Comparison of ENCODE assay signal across 2 cellular contexts in genomic region chr7:75638607-75639070, GRCh38.
A peak's percentile ranks its signal among the peaks of the same experiment; 100 is the strongest.
TF ChIP-seq lines count a peak whose summit lies in the region.

No MANE protein-coding gene starts in this region.

TF ChIP-seq in GM23338, 12 proteins besides CTCF, POLR2A, EP300 and RAD21 (continued from another document):
- no peak for TF ChIP-seq EZH2 (IDR thresholded peaks at IDR 0.05; ENCODE audit: low read depth, unreplicated experiment)
- TF ChIP-seq NANOG (IDR thresholded peaks at IDR 0.05; ENCODE audit: borderline replicate concordance), result no peak

TF ChIP-seq in WTC11, 78 proteins besides CTCF, POLR2A, EP300 and RAD21 (continued from another document):
- TF ChIP-seq, protein P1, sequence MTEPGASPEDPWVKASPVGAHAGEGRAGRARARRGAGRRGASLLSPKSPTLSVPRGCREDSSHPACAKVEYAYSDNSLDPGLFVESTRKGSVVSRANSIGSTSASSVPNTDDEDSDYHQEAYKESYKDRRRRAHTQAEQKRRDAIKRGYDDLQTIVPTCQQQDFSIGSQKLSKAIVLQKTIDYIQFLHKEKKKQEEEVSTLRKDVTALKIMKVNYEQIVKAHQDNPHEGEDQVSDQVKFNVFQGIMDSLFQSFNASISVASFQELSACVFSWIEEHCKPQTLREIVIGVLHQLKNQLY (CRISPR knock-in tag; IDR thresholded peaks at IDR 0.05), result no peak
- TF ChIP-seq ZBTB43 (CRISPR knock-in tag; IDR thresholded peaks at IDR 0.05) (0 out of 2 replicates have a peak, but pooled peaks have one; percentile 5), ZNF317 (CRISPR knock-in tag; IDR thresholded peaks at IDR 0.05; ENCODE audit: borderline replicate concordance, low read depth) (no peak), AR (CRISPR knock-in tag; IDR thresholded peaks at IDR 0.05) (no peak), CBFB (CRISPR knock-in tag; IDR thresholded peaks at IDR 0.05; ENCODE audit: low read depth) (no peak), ESRRA (CRISPR knock-in tag; IDR thresholded peaks at IDR 0.05; ENCODE audit: borderline replicate concordance) (no peak), ZNF425 (CRISPR knock-in tag; conservative IDR thresholded peaks at IDR 0.05) (no peak), MYBL2 (CRISPR knock-in tag; IDR thresholded peaks at IDR 0.05) (no peak), FOXJ3 (CRISPR knock-in tag; IDR thresholded peaks at IDR 0.05; ENCODE audit: borderline replicate concordance) (no peak), ZSCAN18 (CRISPR knock-in tag; IDR thresholded peaks at IDR 0.05) (no peak), RELA (CRISPR knock-in tag; IDR thresholded peaks at IDR 0.05; ENCODE audit: borderline replicate concordance) (no peak), TP53 (CRISPR knock-in tag; IDR thresholded peaks at IDR 0.05) (no peak), JUN (CRISPR knock-in tag; IDR thresholded peaks at IDR 0.05) (0 out of 2 replicates have a peak, but pooled peaks have one; percentile 54), ELF4 (CRISPR knock-in tag; IDR thresholded peaks at IDR 0.05; ENCODE audit: low read depth) (no peak), ZNF219 (CRISPR knock-in tag; IDR thresholded peaks at IDR 0.05; ENCODE audit: borderline replicate concordance) (no peak), SOX15 (CRISPR knock-in tag; IDR thresholded peaks at IDR 0.05) (no peak), KAT7 (CRISPR knock-in tag; IDR thresholded peaks at IDR 0.05; ENCODE audit: borderline replicate concordance) (0 out of 2 replicates have a peak, but pooled peaks have one; percentile 12)
- TF ChIP-seq, protein P2, sequence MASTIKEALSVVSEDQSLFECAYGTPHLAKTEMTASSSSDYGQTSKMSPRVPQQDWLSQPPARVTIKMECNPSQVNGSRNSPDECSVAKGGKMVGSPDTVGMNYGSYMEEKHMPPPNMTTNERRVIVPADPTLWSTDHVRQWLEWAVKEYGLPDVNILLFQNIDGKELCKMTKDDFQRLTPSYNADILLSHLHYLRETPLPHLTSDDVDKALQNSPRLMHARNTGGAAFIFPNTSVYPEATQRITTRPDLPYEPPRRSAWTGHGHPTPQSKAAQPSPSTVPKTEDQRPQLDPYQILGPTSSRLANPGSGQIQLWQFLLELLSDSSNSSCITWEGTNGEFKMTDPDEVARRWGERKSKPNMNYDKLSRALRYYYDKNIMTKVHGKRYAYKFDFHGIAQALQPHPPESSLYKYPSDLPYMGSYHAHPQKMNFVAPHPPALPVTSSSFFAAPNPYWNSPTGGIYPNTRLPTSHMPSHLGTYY (CRISPR knock-in tag; IDR thresholded peaks at IDR 0.05), result no peak
- TF ChIP-seq, protein P3, sequence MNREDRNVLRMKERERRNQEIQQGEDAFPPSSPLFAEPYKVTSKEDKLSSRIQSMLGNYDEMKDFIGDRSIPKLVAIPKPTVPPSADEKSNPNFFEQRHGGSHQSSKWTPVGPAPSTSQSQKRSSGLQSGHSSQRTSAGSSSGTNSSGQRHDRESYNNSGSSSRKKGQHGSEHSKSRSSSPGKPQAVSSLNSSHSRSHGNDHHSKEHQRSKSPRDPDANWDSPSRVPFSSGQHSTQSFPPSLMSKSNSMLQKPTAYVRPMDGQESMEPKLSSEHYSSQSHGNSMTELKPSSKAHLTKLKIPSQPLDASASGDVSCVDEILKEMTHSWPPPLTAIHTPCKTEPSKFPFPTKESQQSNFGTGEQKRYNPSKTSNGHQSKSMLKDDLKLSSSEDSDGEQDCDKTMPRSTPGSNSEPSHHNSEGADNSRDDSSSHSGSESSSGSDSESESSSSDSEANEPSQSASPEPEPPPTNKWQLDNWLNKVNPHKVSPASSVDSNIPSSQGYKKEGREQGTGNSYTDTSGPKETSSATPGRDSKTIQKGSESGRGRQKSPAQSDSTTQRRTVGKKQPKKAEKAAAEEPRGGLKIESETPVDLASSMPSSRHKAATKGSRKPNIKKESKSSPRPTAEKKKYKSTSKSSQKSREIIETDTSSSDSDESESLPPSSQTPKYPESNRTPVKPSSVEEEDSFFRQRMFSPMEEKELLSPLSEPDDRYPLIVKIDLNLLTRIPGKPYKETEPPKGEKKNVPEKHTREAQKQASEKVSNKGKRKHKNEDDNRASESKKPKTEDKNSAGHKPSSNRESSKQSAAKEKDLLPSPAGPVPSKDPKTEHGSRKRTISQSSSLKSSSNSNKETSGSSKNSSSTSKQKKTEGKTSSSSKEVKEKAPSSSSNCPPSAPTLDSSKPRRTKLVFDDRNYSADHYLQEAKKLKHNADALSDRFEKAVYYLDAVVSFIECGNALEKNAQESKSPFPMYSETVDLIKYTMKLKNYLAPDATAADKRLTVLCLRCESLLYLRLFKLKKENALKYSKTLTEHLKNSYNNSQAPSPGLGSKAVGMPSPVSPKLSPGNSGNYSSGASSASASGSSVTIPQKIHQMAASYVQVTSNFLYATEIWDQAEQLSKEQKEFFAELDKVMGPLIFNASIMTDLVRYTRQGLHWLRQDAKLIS (CRISPR knock-in tag; IDR thresholded peaks at IDR 0.05; ENCODE audit: borderline replicate concordance), result no peak
- TF ChIP-seq, protein P4, sequence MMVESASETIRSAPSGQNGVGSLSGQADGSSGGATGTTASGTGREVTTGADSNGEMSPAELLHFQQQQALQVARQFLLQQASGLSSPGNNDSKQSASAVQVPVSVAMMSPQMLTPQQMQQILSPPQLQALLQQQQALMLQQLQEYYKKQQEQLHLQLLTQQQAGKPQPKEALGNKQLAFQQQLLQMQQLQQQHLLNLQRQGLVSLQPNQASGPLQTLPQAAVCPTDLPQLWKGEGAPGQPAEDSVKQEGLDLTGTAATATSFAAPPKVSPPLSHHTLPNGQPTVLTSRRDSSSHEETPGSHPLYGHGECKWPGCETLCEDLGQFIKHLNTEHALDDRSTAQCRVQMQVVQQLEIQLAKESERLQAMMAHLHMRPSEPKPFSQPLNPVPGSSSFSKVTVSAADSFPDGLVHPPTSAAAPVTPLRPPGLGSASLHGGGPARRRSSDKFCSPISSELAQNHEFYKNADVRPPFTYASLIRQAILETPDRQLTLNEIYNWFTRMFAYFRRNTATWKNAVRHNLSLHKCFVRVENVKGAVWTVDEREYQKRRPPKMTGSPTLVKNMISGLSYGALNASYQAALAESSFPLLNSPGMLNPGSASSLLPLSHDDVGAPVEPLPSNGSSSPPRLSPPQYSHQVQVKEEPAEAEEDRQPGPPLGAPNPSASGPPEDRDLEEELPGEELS (CRISPR knock-in tag; IDR thresholded peaks at IDR 0.05), result no peak
- TF ChIP-seq, protein P5, sequence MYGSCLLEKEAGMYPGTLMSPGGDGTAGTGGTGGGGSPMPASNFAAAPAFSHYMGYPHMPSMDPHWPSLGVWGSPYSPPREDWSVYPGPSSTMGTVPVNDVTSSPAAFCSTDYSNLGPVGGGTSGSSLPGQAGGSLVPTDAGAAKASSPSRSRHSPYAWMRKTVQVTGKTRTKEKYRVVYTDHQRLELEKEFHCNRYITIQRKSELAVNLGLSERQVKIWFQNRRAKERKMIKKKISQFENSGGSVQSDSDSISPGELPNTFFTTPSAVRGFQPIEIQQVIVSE (CRISPR knock-in tag; IDR thresholded peaks at IDR 0.05; ENCODE audit: borderline replicate concordance), result no peak
- TF ChIP-seq, protein P6, sequence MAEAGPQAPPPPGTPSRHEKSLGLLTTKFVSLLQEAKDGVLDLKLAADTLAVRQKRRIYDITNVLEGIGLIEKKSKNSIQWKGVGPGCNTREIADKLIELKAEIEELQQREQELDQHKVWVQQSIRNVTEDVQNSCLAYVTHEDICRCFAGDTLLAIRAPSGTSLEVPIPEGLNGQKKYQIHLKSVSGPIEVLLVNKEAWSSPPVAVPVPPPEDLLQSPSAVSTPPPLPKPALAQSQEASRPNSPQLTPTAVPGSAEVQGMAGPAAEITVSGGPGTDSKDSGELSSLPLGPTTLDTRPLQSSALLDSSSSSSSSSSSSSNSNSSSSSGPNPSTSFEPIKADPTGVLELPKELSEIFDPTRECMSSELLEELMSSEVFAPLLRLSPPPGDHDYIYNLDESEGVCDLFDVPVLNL (CRISPR knock-in tag; IDR thresholded peaks at IDR 0.05; ENCODE audit: borderline replicate concordance, low read depth), result no peak
TF ChIP-seq in WTC11: peak in this region for 4.
